Comparison of ENCODE assay signal across 21 cellular contexts in genomic region chr14:64799555-64799954, GRCh38.
"Had no signal": no experiment of that assay in that cellular context is flagged by ENCODE, and none has a peak within 500 bp of the region (broad histone marks: within the 10 kb centered on the region; RNA-seq: fewer than 3 reads in every experiment).

No MANE protein-coding gene starts in this region.

- FAIRE-seq: endometrium, endothelial cell of umbilical vein had no signal

- H3K36me3 ChIP-seq: adrenal gland, colonic mucosa, esophagus squamous epithelium, gastroesophageal sphincter had no signal

- H3K9me3 ChIP-seq: adrenal gland, body of pancreas, colonic mucosa, esophagus squamous epithelium, gastroesophageal sphincter had no signal

- H3K27ac ChIP-seq: adrenal gland, body of pancreas, colonic mucosa, epithelial cell of prostate, esophagus squamous epithelium, gastroesophageal sphincter, VCaP had no signal

- H3K27me3 ChIP-seq: adrenal gland, body of pancreas, colonic mucosa, gastroesophageal sphincter had no signal

- DNase-seq: activated CD4-positive, alpha-beta T cell treated with anti-CD3 and anti-CD28 coated beads for 1 hour; activated CD4-positive, alpha-beta T cell treated with anti-CD3 and anti-CD28 coated beads for 4 hours; activated CD8-positive, alpha-beta memory T cell treated with anti-CD3 and anti-CD28 coated beads, Interleukin-2, amount 10 ng/mL, durations not matched to agents 7 days and 5 days; activated CD8-positive, alpha-beta memory T cell treated with anti-CD3 and anti-CD28 coated beads, Interleukin-2, amount 50 U/mL, for 4 hours; activated effector memory CD4-positive, alpha-beta T cell treated with anti-CD3 and anti-CD28 coated beads, Interleukin-2, amount 50 U/mL, for 16 hours; activated naive CD4-positive, alpha-beta T cell treated with anti-CD3 and anti-CD28 coated beads for 36 hours; activated naive CD8-positive, alpha-beta T cell treated with anti-CD3 and anti-CD28 coated beads for 36 hours; activated naive CD8-positive, alpha-beta T cell treated with anti-CD3 and anti-CD28 coated beads, Interleukin-2, amount 50 U/mL, for 24 hours; activated T-cell treated with anti-CD3 and anti-CD28 coated beads, Interleukin-2, amount 50 U/mL, for 1 hour; activated T-cell treated with anti-CD3 and anti-CD28 coated beads, Interleukin-2, amount 50 U/mL, for 48 hours; aorta; effector CD8-positive, alpha-beta T cell; esophagus squamous epithelium had no signal

- H3K4me3 ChIP-seq: adrenal gland, body of pancreas, colonic mucosa, esophagus squamous epithelium, gastroesophageal sphincter had no signal

- H3K4me1 ChIP-seq: adrenal gland, body of pancreas, colonic mucosa, esophagus squamous epithelium, gastroesophageal sphincter had no signal
